7 cellular contexts compared by ENCODE assay signal in genomic region chr20:3406481-3407425, GRCh38. TPM values are rescaled to one million over a fixed set of nuclear protein-coding genes. Genes with fewer than 3 reads are reported as not detected.
A peak's percentile ranks its signal among the peaks of the same experiment; 100 is the strongest.
DNase-seq lines count a peak whose midpoint lies in the region; TF ChIP-seq lines count a peak whose summit lies in the region.

No MANE protein-coding gene starts in this region.

- H3K4me3 ChIP-seq in GM12865 (ENCODE audit: low read depth, low read length): peak overlapping the region; percentile 0
- no peak overlapping the region for H3K4me3 ChIP-seq in KMS-11 (IDR thresholded peaks at IDR 0.05; ENCODE audit: insufficient read depth, low read depth, low read length)
- H3K4me3 ChIP-seq in esophagus squamous epithelium: peak overlapping the region; percentile 72 to 98 (median 96)
- peak overlapping the region; percentile 80 for H3K4me3 ChIP-seq in mononuclear cell (ENCODE audit: low read length)
- peak overlapping the region; percentile 49 to 98 (median 78) for H3K4me3 ChIP-seq in tibial nerve

- H3K79me2 ChIP-seq in KMS-11 (ENCODE audit: insufficient read depth, low read depth): no peaks in the 10 kb centered on the region

- H3K36me3 ChIP-seq in KMS-11 (ENCODE audit: insufficient read depth) (no peaks in the 10 kb centered on the region), esophagus squamous epithelium (no peaks in the 10 kb centered on the region), tibial nerve (no peaks in the 10 kb centered on the region)

- H3K9me3 ChIP-seq in esophagus squamous epithelium: no peaks in the 10 kb centered on the region
- no peaks in the 10 kb centered on the region for H3K9me3 ChIP-seq in mononuclear cell (ENCODE audit: low read depth, low read length)
- H3K9me3 ChIP-seq in tibial nerve: no peaks in the 10 kb centered on the region

- H4K20me1 ChIP-seq in KMS-11 (ENCODE audit: insufficient read depth): no peaks in the 10 kb centered on the region

- H3K9ac ChIP-seq in KMS-11: no peak overlapping the region

- intact Hi-C loops in esophagus squamous epithelium (cut with DNase I): no loop called here

- no peak for TF ChIP-seq CTCF in GM12865 (IDR thresholded peaks at IDR 0.05; ENCODE audit: insufficient read depth, low read depth, low read length, missing control alignments)
- no peak for TF ChIP-seq CTCF in KMS-11 (conservative IDR thresholded peaks at IDR 0.05; ENCODE audit: low read depth, low read length)
- TF ChIP-seq CTCF in esophagus squamous epithelium (IDR thresholded peaks at IDR 0.05): no peak
- TF ChIP-seq CTCF in tibial nerve (IDR thresholded peaks at IDR 0.05): peak in 1 of 5 experiments; percentile 20

- no peak for TF ChIP-seq EP300 in tibial nerve (IDR thresholded peaks at IDR 0.05)

- 3 to 6% methylated on average over 21 to 22 of the region's 47 CpGs for WGBS in esophagus squamous epithelium, 2 donors
- 1 to 2% methylated on average over 36 to 47 of the region's 47 CpGs for WGBS in tibial nerve, 2 donors

- no peaks in the 10 kb centered on the region for H3K27me3 ChIP-seq in KMS-11 (ENCODE audit: insufficient read depth, low read depth)
- no peaks in the 10 kb centered on the region for H3K27me3 ChIP-seq in esophagus squamous epithelium
- no peaks in the 10 kb centered on the region for H3K27me3 ChIP-seq in mononuclear cell (ENCODE audit: insufficient read depth, low read length)
- no peaks in the 10 kb centered on the region for H3K27me3 ChIP-seq in tibial nerve

- peak overlapping the region; percentile 41; the same call in 1 of the 2 replicates for H2AFZ ChIP-seq in KMS-11 (ENCODE audit: low read depth)

- H3K4me2 ChIP-seq in KMS-11: no peak overlapping the region

- TF ChIP-seq POLR2A in esophagus squamous epithelium (IDR thresholded peaks at IDR 0.05) (no peak), tibial nerve (IDR thresholded peaks at IDR 0.05) (no peak)

- no peak overlapping the region for H3K27ac ChIP-seq in KMS-11
- H3K27ac ChIP-seq in esophagus squamous epithelium: peak overlapping the region; percentile 91 to 99 (median 98)
- H3K27ac ChIP-seq in tibial nerve: peak overlapping the region; percentile 83 to 97 (median 92)

- H3K4me1 ChIP-seq in KMS-11 (ENCODE audit: low read depth, poor library complexity, severe bottlenecking) (no peaks in the 10 kb centered on the region), esophagus squamous epithelium (peaks cover 10 to 43% (median 21%) of the 10 kb centered on the region in 3 donors), mononuclear cell (ENCODE audit: insufficient read depth, low read length) (peaks cover 28% of the 10 kb centered on the region), tibial nerve (peaks cover 0 to 33% (median 5%) of the 10 kb centered on the region in 4 donors)

- DNase-seq in GM12865 (ENCODE audit: low read depth) (no peak), esophagus squamous epithelium (lab: John Stamatoyannopoulos, UW) (no peak), tibial nerve (ENCODE audit: low spot score in 2 of 2) (peak in 1 of 2 donors; percentile 36), NCI-H774 (lab: John Stamatoyannopoulos, UW) (no peak)
- peak; percentile 6 to 10 for DNase-seq in activated CD4-positive, alpha-beta T cell treated with anti-CD3 and anti-CD28 coated beads, Interleukin-2, amount 50 U/mL, for 48 hours

RNA-seq across cellular contexts. Expression of gene DNAAF9, which starts 0.7 kb away (rescaled TPM):
- total RNA-seq in esophagus squamous epithelium (10 to 100 TPM in 1 of 4 donors, 1 to 10 TPM in 3; 6.9 to 14.5 (median 8.9) TPM), mononuclear cell (4.6 TPM), tibial nerve (10 to 100 TPM; 28.8 to 35.3 (median 32.0) TPM)

Comparison
In these comparisons a context has a peak if more than half of its experiments do, and no peak if none do; other contexts are left out.
1. DNase-seq: peak in activated CD4-positive, alpha-beta T cell treated with anti-CD3 and anti-CD28 coated beads, Interleukin-2, amount 50 U/mL, for 48 hours (2 of 2); none in GM12865 (single experiment), esophagus squamous epithelium (single experiment) and NCI-H774 (single experiment).